Comparison of ENCODE assay signal across 28 cellular contexts in genomic region chr6:160943997-160944396, GRCh38.
"Had no signal": no experiment of that assay in that cellular context is flagged by ENCODE, and none has a peak within 500 bp of the region (broad histone marks: within the 10 kb centered on the region; RNA-seq: fewer than 3 reads in every experiment).

No MANE protein-coding gene starts in this region.

- H3K36me3 Mint-ChIP-seq: stimulated activated effector memory CD8-positive, alpha-beta T cell treated with anti-CD3 and anti-CD28 coated beads, Interleukin-12 subunit alpha, Interleukin-12 subunit beta, amount 100 ng/mL, for 72 hours; stimulated activated memory B cell treated with anti-CD40 and anti-IgM and Interleukin-4, amounts not matched to agents 10 μg/mL and 1 μg/mL and 100 μg/mL, for 72 hours; stimulated activated naive B cell treated with anti-CD40 and anti-IgM and Interleukin-4, amounts not matched to agents 10 μg/mL and 1 μg/mL and 100 μg/mL, for 72 hours; type B pancreatic cell had no signal

- H3K9me3 ChIP-seq: suprapubic skin, testis, thoracic aorta, thyroid gland, tibial artery, tibial nerve, transverse colon, upper lobe of left lung, upper lobe of right lung, uterus, vagina had no signal

- H3K9me3 Mint-ChIP-seq: stimulated activated effector memory CD8-positive, alpha-beta T cell treated with anti-CD3 and anti-CD28 coated beads, Interleukin-12 subunit alpha, Interleukin-12 subunit beta, amount 100 ng/mL, for 72 hours; stimulated activated memory B cell treated with anti-CD40 and anti-IgM and Interleukin-4, amounts not matched to agents 10 μg/mL and 1 μg/mL and 100 μg/mL, for 72 hours; stimulated activated naive B cell treated with anti-CD40 and anti-IgM and Interleukin-4, amounts not matched to agents 10 μg/mL and 1 μg/mL and 100 μg/mL, for 72 hours; stimulated activated naive CD8-positive, alpha-beta T cell treated with anti-CD3 and anti-CD28 coated beads, Interleukin-15, amount 100 ng/mL, for 72 hours; stimulated activated naive CD8-positive, alpha-beta T cell treated with anti-CD3 and anti-CD28 coated beads, Interleukin-15, Interleukin-2, amounts not matched to agents 100 ng/mL and 50 ng/mL, for 24 hours; type B pancreatic cell had no signal

- H3K27me3 ChIP-seq: suprapubic skin, testis, thyroid gland, tibial nerve, upper lobe of left lung, upper lobe of right lung, uterus, vagina had no signal

- DNase-seq: stimulated activated CD4-positive, alpha-beta T cell treated with anti-CD3 and anti-CD28 coated beads, Interleukin-2, amount 100 ng/mL, for 48 hours; stimulated activated CD4-positive, alpha-beta T cell treated with anti-CD3 and anti-CD28 coated beads, Interleukin-4, amount 100 ng/mL, for 1 hour; stimulated activated CD4-positive, alpha-beta T cell treated with anti-CD3 and anti-CD28 coated beads, Interleukin-4, amount 100 ng/mL, for 24 hours; stimulated activated CD4-positive, alpha-beta T cell treated with anti-CD3 and anti-CD28 coated beads, Interleukin-4, amount 100 ng/mL, for 4 hours; stimulated activated CD8-positive, alpha-beta memory T cell treated with anti-CD3 and anti-CD28 coated beads, Interleukin-4, amount 100 ng/mL, for 48 hours; stimulated activated naive B cell treated with anti-CD40 and anti-IgM and Interleukin-4, amounts not matched to agents 10 μg/mL and 1 μg/mL and 100 μg/mL, for 72 hours; stimulated activated naive CD4-positive, alpha-beta T cell; stimulated activated naive CD4-positive, alpha-beta T cell treated with Interleukin-2 at 50 U/mL for 16 hours; stimulated activated naive CD8-positive, alpha-beta T cell treated with anti-CD3 and anti-CD28 coated beads, Interleukin-15, amount 100 ng/mL, for 72 hours; stimulated activated naive CD8-positive, alpha-beta T cell treated with anti-CD3 and anti-CD28 coated beads, Interleukin-15, Interleukin-2, amounts not matched to agents 100 U/mL and 50 U/mL, for 24 hours; stomach; substantia nigra; testis; thyroid gland; tibial artery; transverse colon; upper lobe of left lung; upper lobe of right lung; uterus had no signal

- H3K27me3 Mint-ChIP-seq: type B pancreatic cell had no signal

- H3K4me3 ChIP-seq: stomach, suprapubic skin, testis, thoracic aorta, thyroid gland, tibial artery, tibial nerve, transverse colon, upper lobe of left lung, upper lobe of right lung, uterus, vagina had no signal

- H3K4me1 ChIP-seq: stomach, testis, thyroid gland, transverse colon, upper lobe of left lung, upper lobe of right lung, uterus, vagina had no signal

- H3K27ac Mint-ChIP-seq: stimulated activated effector memory CD8-positive, alpha-beta T cell treated with anti-CD3 and anti-CD28 coated beads, Interleukin-12 subunit alpha, Interleukin-12 subunit beta, amount 100 ng/mL, for 72 hours; stimulated activated memory B cell treated with anti-CD40 and anti-IgM and Interleukin-4, amounts not matched to agents 10 μg/mL and 1 μg/mL and 100 μg/mL, for 72 hours; stimulated activated naive B cell treated with anti-CD40 and anti-IgM and Interleukin-4, amounts not matched to agents 10 μg/mL and 1 μg/mL and 100 μg/mL, for 72 hours; stimulated activated naive CD8-positive, alpha-beta T cell treated with anti-CD3 and anti-CD28 coated beads, Interleukin-15, amount 100 ng/mL, for 72 hours; stimulated activated naive CD8-positive, alpha-beta T cell treated with anti-CD3 and anti-CD28 coated beads, Interleukin-15, Interleukin-2, amounts not matched to agents 100 ng/mL and 50 ng/mL, for 24 hours; type B pancreatic cell had no signal

- FAIRE-seq: urothelium cell line had no signal

- H3K4me1 Mint-ChIP-seq: stimulated activated effector memory CD8-positive, alpha-beta T cell treated with anti-CD3 and anti-CD28 coated beads, Interleukin-12 subunit alpha, Interleukin-12 subunit beta, amount 100 ng/mL, for 72 hours; stimulated activated memory B cell treated with anti-CD40 and anti-IgM and Interleukin-4, amounts not matched to agents 10 μg/mL and 1 μg/mL and 100 μg/mL, for 72 hours; stimulated activated naive B cell treated with anti-CD40 and anti-IgM and Interleukin-4, amounts not matched to agents 10 μg/mL and 1 μg/mL and 100 μg/mL, for 72 hours; stimulated activated naive CD8-positive, alpha-beta T cell treated with anti-CD3 and anti-CD28 coated beads, Interleukin-15, amount 100 ng/mL, for 72 hours had no signal

- H3K36me3 ChIP-seq: stomach, suprapubic skin, thoracic aorta, thyroid gland, tibial artery, transverse colon, upper lobe of left lung, upper lobe of right lung, uterus, vagina had no signal

- H3K4me3 Mint-ChIP-seq: stimulated activated effector memory CD8-positive, alpha-beta T cell treated with anti-CD3 and anti-CD28 coated beads, Interleukin-12 subunit alpha, Interleukin-12 subunit beta, amount 100 ng/mL, for 72 hours; stimulated activated memory B cell treated with anti-CD40 and anti-IgM and Interleukin-4, amounts not matched to agents 10 μg/mL and 1 μg/mL and 100 μg/mL, for 72 hours; stimulated activated naive B cell treated with anti-CD40 and anti-IgM and Interleukin-4, amounts not matched to agents 10 μg/mL and 1 μg/mL and 100 μg/mL, for 72 hours; stimulated activated naive CD8-positive, alpha-beta T cell treated with anti-CD3 and anti-CD28 coated beads, Interleukin-15, amount 100 ng/mL, for 72 hours; stimulated activated naive CD8-positive, alpha-beta T cell treated with anti-CD3 and anti-CD28 coated beads, Interleukin-15, Interleukin-2, amounts not matched to agents 100 ng/mL and 50 ng/mL, for 24 hours; type B pancreatic cell had no signal

- H3K27ac ChIP-seq: stomach, suprapubic skin, testis, thoracic aorta, thyroid gland, tibial artery, tibial nerve, transverse colon, upper lobe of left lung, upper lobe of right lung, uterus, vagina had no signal
